ENCODE assay signal across 19 cellular contexts in the genomic region with DNA sequence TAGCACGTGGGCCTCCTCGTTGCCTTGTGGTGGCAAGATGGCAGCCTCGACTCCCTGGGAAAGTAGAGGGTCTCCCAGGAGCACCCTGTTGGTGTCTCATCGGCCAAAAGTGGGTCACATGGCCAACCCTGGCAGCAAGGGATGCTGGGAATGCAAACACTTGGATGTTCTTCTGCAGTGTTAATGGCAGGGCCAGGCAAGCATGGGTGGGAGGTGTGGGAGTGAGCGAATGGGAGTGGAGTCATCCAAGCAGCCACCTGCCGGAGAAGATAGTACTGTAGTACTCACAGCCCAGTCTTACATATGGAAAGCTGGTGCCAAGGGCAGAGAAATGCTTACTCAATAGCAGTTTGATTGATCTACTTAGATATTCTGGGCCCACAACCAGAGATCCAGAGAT.
"Had no signal": no experiment of that assay in that cellular context is flagged by ENCODE, and none has a peak within 500 bp of the region (broad histone marks: within the 10 kb centered on the region; RNA-seq: fewer than 3 reads in every experiment).

No MANE protein-coding gene starts in this region.

- H3K4me3 ChIP-seq: body of pancreas, SK-N-MC, tibial nerve had no signal

- H3K9me3 Mint-ChIP-seq: activated naive CD4-positive, alpha-beta T cell treated with anti-CD3 and anti-CD28 coated beads, Interleukin-2, amount 50 U/mL, for 24 hours; activated T-helper 2 cell treated with anti-CD3 and anti-CD28 coated beads, Interferon-gamma antibody, Interleukin-2, Interleukin-4, amounts not matched to agents 10 μg/mL and 5 μg/mL and 100 μg/mL, durations not matched to agents 14 hours and 24 hours and 36 hours; dendritic cell treated with granulocyte-macrophage colony-stimulating factor and Interleukin-4, amounts not matched to agents 40 ng/mL and 50 ng/mL, for 4 days had no signal

- H3K9ac ChIP-seq: parathyroid adenoma had no signal

- H3K36me3 ChIP-seq: tibial nerve had no signal

- H3K79me2 ChIP-seq: parathyroid adenoma had no signal

- H3K4me1 ChIP-seq: parathyroid adenoma had no signal

- H2AFZ ChIP-seq: parathyroid adenoma had no signal

- H3K9me3 ChIP-seq: body of pancreas had no signal

- H3K36me3 Mint-ChIP-seq: activated naive CD4-positive, alpha-beta T cell treated with anti-CD3 and anti-CD28 coated beads, Interleukin-2, amount 50 U/mL, for 24 hours; stimulated activated memory B cell treated with anti-CD40 and anti-IgM and Interleukin-4, amounts not matched to agents 10 μg/mL and 1 μg/mL and 100 μg/mL, for 72 hours had no signal

- H3K4me1 Mint-ChIP-seq: activated naive CD4-positive, alpha-beta T cell treated with anti-CD3 and anti-CD28 coated beads, Interleukin-2, amount 50 U/mL, for 24 hours; stimulated activated memory B cell treated with anti-CD40 and anti-IgM and Interleukin-4, amounts not matched to agents 10 μg/mL and 1 μg/mL and 100 μg/mL, for 72 hours had no signal

- ATAC-seq: body of pancreas; left colon; stimulated activated memory B cell treated with anti-CD40 and anti-IgM and Interleukin-4, amounts not matched to agents 10 μg/mL and 1 μg/mL and 100 μg/mL, for 72 hours had no signal

- H3K4me3 Mint-ChIP-seq: activated naive CD4-positive, alpha-beta T cell treated with anti-CD3 and anti-CD28 coated beads, Interleukin-2, amount 50 U/mL, for 24 hours; dendritic cell treated with granulocyte-macrophage colony-stimulating factor and Interleukin-4, amounts not matched to agents 40 ng/mL and 50 ng/mL, for 4 days; stimulated activated memory B cell treated with anti-CD40 and anti-IgM and Interleukin-4, amounts not matched to agents 10 μg/mL and 1 μg/mL and 100 μg/mL, for 72 hours had no signal

- DNase-seq: activated CD4-positive, alpha-beta T cell treated with anti-CD3 and anti-CD28 coated beads, Interleukin-2, amount 50 U/mL, for 4 hours; activated CD4-positive, CD25-positive, alpha-beta regulatory T cell treated with anti-CD3 and anti-CD28 coated beads, Interleukin-2, amount 50 U/mL, for 72 hours; activated T-cell treated with anti-CD3 and anti-CD28 coated beads, Interleukin-2, amount 50 U/mL, for 1 hour; amniotic stem cell; effector memory CD4-positive, alpha-beta T cell; foreskin melanocyte; head of caudate nucleus; left colon; retina; stimulated activated CD4-positive, alpha-beta T cell treated with anti-CD3 and anti-CD28 coated beads, Interleukin-2, amount 100 ng/mL, for 48 hours; T-helper 9 cell had no signal

- H3K27me3 ChIP-seq: body of pancreas had no signal

- H3K27ac Mint-ChIP-seq: activated naive CD4-positive, alpha-beta T cell treated with anti-CD3 and anti-CD28 coated beads, Interleukin-2, amount 50 U/mL, for 24 hours; activated T-helper 2 cell treated with anti-CD3 and anti-CD28 coated beads, Interferon-gamma antibody, Interleukin-2, Interleukin-4, amounts not matched to agents 10 μg/mL and 5 μg/mL and 100 μg/mL, durations not matched to agents 14 hours and 24 hours and 36 hours; dendritic cell treated with granulocyte-macrophage colony-stimulating factor and Interleukin-4, amounts not matched to agents 40 ng/mL and 50 ng/mL, for 4 days; stimulated activated memory B cell treated with anti-CD40 and anti-IgM and Interleukin-4, amounts not matched to agents 10 μg/mL and 1 μg/mL and 100 μg/mL, for 72 hours had no signal

- H3K27ac ChIP-seq: body of pancreas, parathyroid adenoma, SK-N-MC, tibial nerve had no signal
